In genomic region chr11:96023311-96023710, GRCh38 we compare ENCODE assay signal across 20 cellular contexts.
DNase-seq lines count a peak whose midpoint lies in the region; ATAC-seq, FAIRE-seq and TF ChIP-seq lines count a peak whose summit lies in the region.
"Had no signal": no experiment of that assay in that cellular context is flagged by ENCODE, and none has a peak within 500 bp of the region (broad histone marks: within the 10 kb centered on the region; RNA-seq: fewer than 3 reads in every experiment).

No MANE protein-coding gene starts in this region.

- CTCF ChIA-PET in CD4-positive, alpha-beta memory T cell (lab: Charles Lee; ENCODE audit: partially characterized antibody), result interaction anchor here (0.6 kb wide), 1 partner anchor 444 kb away, joined by 3 read pairs; no protein-coding TSS in a partner anchor
- CTCF ChIA-PET in IMR-90 (lab: Yijun Ruan, JAX), result no interaction called here

- H2AK5ac ChIP-seq in IMR-90 (ENCODE audit: low read depth, low read length), result no peak overlapping the region
- H2AK5ac ChIP-seq in neuronal stem cell (ENCODE audit: low read depth, low read length), result no peak overlapping the region

- H3K9me1 ChIP-seq in IMR-90 (ENCODE audit: insufficient read depth, low read length), result peaks cover 5% of the 10 kb centered on the region; the same call in 1 of the 2 replicates

- no TSS peak for BruUV-seq in IMR-90 (replicated peaks; lab: Mats Ljungman, UMichigan)

- no peak overlapping the region for H4K8ac ChIP-seq in IMR-90 (ENCODE audit: low read depth in 2 of 2, low read length in 2 of 2)
- H4K8ac ChIP-seq in neuronal stem cell (ENCODE audit: low read depth, low read length), result no peak overlapping the region

- no peak for TF ChIP-seq RAD21 in IMR-90 (IDR thresholded peaks at IDR 0.05; ENCODE audit: low read length)

- in situ Hi-C loops in IMR-90 (cut with MboI; ENCODE audit: low sequenced_read_pairs), result no loop called here

- H3K9me3 Mint-ChIP-seq in CD4-positive, alpha-beta memory T cell, result peaks cover 0 to 2% (median 0%) of the 10 kb centered on the region in 8 donors
- H3K9me3 Mint-ChIP-seq in endodermal cell, result no peaks in the 10 kb centered on the region

- peak; percentile 42; the same call in 1 of the 2 replicates for ATAC-seq in IMR-90 (ENCODE audit: low read depth)
- ATAC-seq in HG03354 (IDR thresholded peaks at IDR 0.05; ENCODE audit: poor library complexity, severe bottlenecking, unreplicated experiment), result no peak
- ATAC-seq: HCT116 had no signal

- H2BK20ac ChIP-seq in IMR-90 (ENCODE audit: low read depth, low read length), result no peak overlapping the region

- no peak for DNase-seq in CD4-positive, alpha-beta memory T cell
- DNase-seq in IMR-90, result peak; percentile 30
- no peak for DNase-seq in endodermal cell
- DNase-seq in neuronal stem cell (ENCODE audit: low spot score), result no peak
- DNase-seq in GM12891 (ENCODE audit: insufficient read length, low spot score), result no peak
- no peak for DNase-seq in HuH-7.5 (ENCODE audit: low spot score)
- DNase-seq: BE2C, Calu3, GOT3, Kasumi-1, NCI-H1417, NCI-H187, NCI-H2227 treated with DMSO at 0.1 percent for 48 hours, NCI-H510A treated with DMSO at 0.1 percent for 48 hours, NCI-H774, Peyer's patch had no signal

- H3K9me3 ChIP-seq in CD4-positive, alpha-beta memory T cell (ENCODE audit: control insufficient read depth in 1 of 2, low read length in 2 of 2), result no peaks in the 10 kb centered on the region
- no peaks in the 10 kb centered on the region for H3K9me3 ChIP-seq in IMR-90 (ENCODE audit: control insufficient read depth, insufficient read depth, low read length)
- H3K9me3 ChIP-seq in endodermal cell (ENCODE audit: control insufficient read depth, low read length), result no peaks in the 10 kb centered on the region
- H3K9me3 ChIP-seq in neuronal stem cell (replicated peaks in 1 of 2; ENCODE audit: control insufficient read depth in 2 of 2, insufficient read depth in 1 of 2, low read depth in 1 of 2, low read length in 2 of 2), result peaks cover 0 to 3% of the 10 kb centered on the region in 2 donors
- H3K9me3 ChIP-seq: BE2C, Peyer's patch had no signal

- peaks cover 0 to 3% of the 10 kb centered on the region in 2 donors for H3K36me3 Mint-ChIP-seq in CD4-positive, alpha-beta memory T cell
- H3K36me3 Mint-ChIP-seq in endodermal cell (ENCODE audit: low read depth), result no peaks in the 10 kb centered on the region

- no peak overlapping the region for H4K5ac ChIP-seq in IMR-90 (ENCODE audit: low read depth, low read length)

- H2BK15ac ChIP-seq in IMR-90 (ENCODE audit: low read depth, low read length) (no peak overlapping the region), neuronal stem cell (ENCODE audit: low read length) (no peak overlapping the region)

- no peaks in the 10 kb centered on the region for H3K27me3 ChIP-seq in CD4-positive, alpha-beta memory T cell (ENCODE audit: insufficient read depth, low read length)
- H3K27me3 ChIP-seq in IMR-90 (ENCODE audit: control insufficient read depth, insufficient read depth, low read length) (no peaks in the 10 kb centered on the region), endodermal cell (ENCODE audit: control insufficient read depth, insufficient read depth, low read length, poor library complexity, severe bottlenecking) (no peaks in the 10 kb centered on the region), neuronal stem cell (ENCODE audit: control insufficient read depth in 3 of 3, insufficient read depth in 3 of 3, low read depth in 1 of 3, low read length in 3 of 3) (no peaks in the 10 kb centered on the region)
- H3K27me3 ChIP-seq: BE2C, Peyer's patch had no signal

- peak overlapping the region in 6 of 7 donors; percentile 24 to 91 (median 31) for H3K27ac Mint-ChIP-seq in CD4-positive, alpha-beta memory T cell
- no peak overlapping the region for H3K27ac Mint-ChIP-seq in endodermal cell

- H2BK5ac ChIP-seq in IMR-90 (ENCODE audit: low read depth, low read length, poor library complexity, severe bottlenecking) (no peak overlapping the region), neuronal stem cell (ENCODE audit: low read length) (no peak overlapping the region)

- H4K91ac ChIP-seq in IMR-90 (ENCODE audit: insufficient read depth, low read depth, low read length) (no peak overlapping the region), neuronal stem cell (ENCODE audit: low read depth, low read length, poor library complexity) (no peak overlapping the region)

- POLR2A ChIA-PET in CD4-positive, alpha-beta memory T cell (lab: Charles Lee; ENCODE audit: partially characterized antibody), result interaction anchor here (0.7 to 1.0 kb wide), 2 partner anchors 8 to 12 kb away, joined by 3 read pairs; no protein-coding TSS in a partner anchor
- POLR2A ChIA-PET in IMR-90 (lab: Charles Lee; ENCODE audit: unreplicated experiment), result no interaction called here

- H2AFZ ChIP-seq in IMR-90 (replicated peaks; ENCODE audit: low read length, poor library complexity) (no peak overlapping the region), neuronal stem cell (ENCODE audit: low read length) (no peak overlapping the region)

- WGBS in IMR-90 (ENCODE audit: extremely low coverage in 2 of 2, insufficient read length in 1 of 2), 2 experiments, result 0% methylated on average over 1 of the region's 6 CpGs; no CpG with 5 or more reads in 1 of the 2 experiments
- 94 to 100% methylated on average over 1 to 6 of the region's 6 CpGs for WGBS in endodermal cell (ENCODE audit: insufficient coverage in 1 of 2, insufficient read length in 1 of 2), 2 experiments
- WGBS in neuronal stem cell (ENCODE audit: extremely low coverage in 2 of 2, insufficient read length in 2 of 2, insufficient replicate concordance in 1 of 2), 2 donors, result no CpG with 5 or more reads among the region's 6 CpGs

- H3K23ac ChIP-seq in IMR-90 (ENCODE audit: low read depth, low read length), result no peak overlapping the region
- H3K23ac ChIP-seq in neuronal stem cell (ENCODE audit: low read depth, low read length, poor library complexity), result peak overlapping the region; percentile 17

- H3K4me1 Mint-ChIP-seq in CD4-positive, alpha-beta memory T cell, result peaks cover 34 to 61% (median 44%) of the 10 kb centered on the region in 4 donors
- peaks cover 19% of the 10 kb centered on the region for H3K4me1 Mint-ChIP-seq in endodermal cell

- no peaks in the 10 kb centered on the region for H4K20me1 ChIP-seq in IMR-90 (ENCODE audit: insufficient read depth, low read length)

- no peaks in the 10 kb centered on the region for H3K36me3 ChIP-seq in CD4-positive, alpha-beta memory T cell (ENCODE audit: insufficient read depth, low read length)
- no peaks in the 10 kb centered on the region; the same call in none of the 2 replicates for H3K36me3 ChIP-seq in IMR-90 (ENCODE audit: control insufficient read depth, insufficient read depth, low read length)
- no peaks in the 10 kb centered on the region for H3K36me3 ChIP-seq in endodermal cell (ENCODE audit: control insufficient read depth, insufficient read depth, low read length)
- H3K36me3 ChIP-seq in neuronal stem cell (replicated peaks in 1 of 2; ENCODE audit: control insufficient read depth in 2 of 2, insufficient read depth in 2 of 2, low read length in 2 of 2), result no peaks in the 10 kb centered on the region
- H3K36me3 ChIP-seq: BE2C, Peyer's patch had no signal

- H3K79me1 ChIP-seq in IMR-90 (ENCODE audit: low read depth in 1 of 2, low read length in 2 of 2), result peaks cover 32 to 37% of the 10 kb centered on the region in 2 experiments; a peak in 3 of 4 replicates
- no peaks in the 10 kb centered on the region for H3K79me1 ChIP-seq in neuronal stem cell (ENCODE audit: low read depth, low read length)

- intact Hi-C loops in CD4-positive, alpha-beta memory T cell (cut with micrococcal nuclease), result no loop called here
- intact Hi-C loops in IMR-90 (cut with micrococcal nuclease), result no loop called here

- H2AK9ac ChIP-seq in IMR-90 (replicated peaks; ENCODE audit: low read depth, low read length, poor library complexity), result no peak overlapping the region

- H3K18ac ChIP-seq in IMR-90 (ENCODE audit: low read depth, low read length), result no peak overlapping the region
- H3K18ac ChIP-seq in neuronal stem cell (ENCODE audit: low read length), result peak overlapping the region; percentile 54

- H3K4me1 ChIP-seq in CD4-positive, alpha-beta memory T cell (ENCODE audit: insufficient read depth, low read length), result no peaks in the 10 kb centered on the region
- H3K4me1 ChIP-seq in IMR-90 (ENCODE audit: control insufficient read depth, insufficient read depth, low read length) (no peaks in the 10 kb centered on the region), endodermal cell (ENCODE audit: control insufficient read depth, insufficient read depth, low read length) (peaks cover 11% of the 10 kb centered on the region), neuronal stem cell (ENCODE audit: control insufficient read depth in 2 of 2, insufficient read depth in 1 of 2, low read depth in 1 of 2, low read length in 2 of 2) (peaks cover 2% of the 10 kb centered on the region in 2 donors)
- H3K4me1 ChIP-seq: Peyer's patch had no signal

- no peak overlapping the region for H3K4me3 ChIP-seq in CD4-positive, alpha-beta memory T cell (ENCODE audit: low read length in 2 of 2)
- no peak overlapping the region for H3K4me3 ChIP-seq in IMR-90 (ENCODE audit: insufficient read depth, low read depth, low read length)
- no peak overlapping the region for H3K4me3 ChIP-seq in endodermal cell (ENCODE audit: low read length)
- no peak overlapping the region for H3K4me3 ChIP-seq in neuronal stem cell (ENCODE audit: low read length in 2 of 2)
- H3K4me3 ChIP-seq: Peyer's patch had no signal

- no peak overlapping the region for H2BK12ac ChIP-seq in neuronal stem cell (ENCODE audit: low read length)

- H3K4ac ChIP-seq in IMR-90 (ENCODE audit: low read depth, low read length), result no peak overlapping the region
- H3K4ac ChIP-seq in neuronal stem cell (ENCODE audit: low read length), result no peak overlapping the region

- H3K4me3 Mint-ChIP-seq in CD4-positive, alpha-beta memory T cell, result no peak overlapping the region
- H3K4me3 Mint-ChIP-seq in endodermal cell, result no peak overlapping the region

- no peak overlapping the region for H3K4me2 ChIP-seq in IMR-90 (ENCODE audit: low read depth, low read length)
- H3K4me2 ChIP-seq in neuronal stem cell (ENCODE audit: insufficient read depth, low read length, poor library complexity, severe bottlenecking), result no peak overlapping the region

- dilution Hi-C loops in IMR-90 (cut with HindIII; ENCODE audit: low sequenced_read_pairs, unreplicated experiment), result no loop called here

- H3K14ac ChIP-seq in IMR-90 (replicated peaks; ENCODE audit: low read depth, low read length), result no peak overlapping the region
- no peak overlapping the region for H3K14ac ChIP-seq in neuronal stem cell (ENCODE audit: low read length)

- no peaks in the 10 kb centered on the region for H3K27me3 Mint-ChIP-seq in CD4-positive, alpha-beta memory T cell
- H3K27me3 Mint-ChIP-seq in endodermal cell (ENCODE audit: insufficient read depth), result no peaks in the 10 kb centered on the region

- H3K9ac ChIP-seq in IMR-90 (ENCODE audit: low read depth, low read length), result no peak overlapping the region
- H3K9ac ChIP-seq in endodermal cell (ENCODE audit: extremely low read depth, low read length, poor library complexity, severe bottlenecking), result no peak overlapping the region
- H3K9ac ChIP-seq in neuronal stem cell (ENCODE audit: low read depth, low read length, poor library complexity), result no peak overlapping the region

- no peak for TF ChIP-seq POLR2A in IMR-90 (IDR thresholded peaks at IDR 0.05; ENCODE audit: low read depth, low read length)
- no peak for TF ChIP-seq POLR2A in GM12891 (IDR thresholded peaks at IDR 0.05; ENCODE audit: low read depth, low read length)

- no peak overlapping the region for H2BK120ac ChIP-seq in IMR-90 (ENCODE audit: low read depth, low read length)
- no peak overlapping the region for H2BK120ac ChIP-seq in neuronal stem cell (ENCODE audit: low read depth, low read length)

- no peak for TF ChIP-seq CTCF in IMR-90 (conservative IDR thresholded peaks at IDR 0.05; ENCODE audit: low read depth, low read length)
- no peak for TF ChIP-seq CTCF in endodermal cell (conservative IDR thresholded peaks at IDR 0.05)

- H3K56ac ChIP-seq in IMR-90 (ENCODE audit: extremely low read depth, insufficient read depth, low read length), result no peak overlapping the region

- no peak overlapping the region for H3K27ac ChIP-seq in CD4-positive, alpha-beta memory T cell (ENCODE audit: low read depth, low read length)
- H3K27ac ChIP-seq in IMR-90 (ENCODE audit: insufficient read depth, low read length), result no peak overlapping the region
- peak overlapping the region; percentile 72 for H3K27ac ChIP-seq in endodermal cell (ENCODE audit: low read depth, low read length)
- no peak overlapping the region for H3K27ac ChIP-seq in neuronal stem cell (replicated peaks; ENCODE audit: low read length)
- H3K27ac ChIP-seq: Peyer's patch had no signal

- no peak for FAIRE-seq in GM12891 (lab: Jason Lieb, UNC)
- FAIRE-seq: G401.6, GM18507 had no signal
